Comparison of ENCODE assay signal across 8 cellular contexts in the genomic region with DNA sequence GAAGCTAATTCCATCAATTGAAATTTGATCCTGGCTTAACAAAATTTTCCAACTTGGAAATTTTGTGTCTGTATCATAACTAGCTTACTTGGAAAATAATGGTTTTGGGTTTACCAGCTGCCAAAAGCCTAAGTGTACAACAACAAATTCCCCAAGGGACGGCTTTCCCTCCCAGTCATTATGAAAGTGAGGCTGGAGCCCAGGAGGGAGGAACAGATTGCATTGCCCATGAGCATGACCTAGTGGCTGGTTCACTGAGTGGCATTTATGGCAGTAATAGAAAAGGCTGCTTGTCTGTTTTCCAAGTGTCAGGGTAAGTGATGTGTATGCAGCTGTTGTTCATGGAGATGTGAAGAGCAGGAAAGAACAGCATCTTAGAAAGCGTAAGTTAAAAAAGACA.
DNase-seq lines count a peak whose midpoint lies in the region; ATAC-seq and TF ChIP-seq lines count a peak whose summit lies in the region.

No MANE protein-coding gene starts in this region.

- H3K4me3 Mint-ChIP-seq in WTC11: no peak overlapping the region

- no peak for TF ChIP-seq POLR2A in suprapubic skin (IDR thresholded peaks at IDR 0.05)

- TF ChIP-seq CTCF in GM12873 (IDR thresholded peaks at IDR 0.05; ENCODE audit: insufficient read depth, low read depth, low read length, missing control alignments) (peak; percentile 39), WTC11 (IDR thresholded peaks at IDR 0.05) (no peak), suprapubic skin (IDR thresholded peaks at IDR 0.05) (no peak)

- H3K4me1 ChIP-seq in suprapubic skin: no peaks in the 10 kb centered on the region

- no peaks in the 10 kb centered on the region for H3K27me3 ChIP-seq in suprapubic skin

- no peaks in the 10 kb centered on the region for H3K36me3 Mint-ChIP-seq in WTC11

- peak; percentile 54 for ATAC-seq in HG02885 (IDR thresholded peaks at IDR 0.05; ENCODE audit: poor library complexity, unreplicated experiment)
- peak; percentile 67 for ATAC-seq in WTC11

- H3K27ac ChIP-seq in suprapubic skin: no peak overlapping the region

- H3K27me3 Mint-ChIP-seq in WTC11 (ENCODE audit: low read depth): no peaks in the 10 kb centered on the region

- H3K9me3 ChIP-seq in suprapubic skin: no peaks in the 10 kb centered on the region

- CTCF ChIA-PET in WTC11 (lab: Charles Lee): no interaction called here

- peaks cover 4% of the 10 kb centered on the region for H3K9me3 Mint-ChIP-seq in WTC11

- POLR2A ChIA-PET in WTC11 (lab: Charles Lee): no interaction called here

- WGBS in suprapubic skin: 63% methylated on average over 2 of the region's 2 CpGs

- no peak for DNase-seq in WTC11 (ENCODE audit: low spot score)
- peak; percentile 64 for DNase-seq in midbrain (lab: John Stamatoyannopoulos, UW)
- no peak for DNase-seq in suprapubic skin (ENCODE audit: low spot score in 2 of 2)
- no peak for DNase-seq in SKM-1 (lab: John Stamatoyannopoulos, UW; ENCODE audit: unreplicated experiment)
- DNase-seq in activated CD8-positive, alpha-beta memory T cell treated with anti-CD3 and anti-CD28 coated beads, Interleukin-2, amount 50 U/mL, for 4 hours: no peak
- no peak for DNase-seq in activated T-cell treated with anti-CD3 and anti-CD28 coated beads for 4 hours

- no peak overlapping the region for H3K27ac Mint-ChIP-seq in WTC11

- H3K4me3 ChIP-seq in suprapubic skin: no peak overlapping the region

- 0 out of 2 replicates have a peak, but pooled peaks cover 2% of the 10 kb centered on the region for H3K4me1 Mint-ChIP-seq in WTC11

- no peaks in the 10 kb centered on the region for H3K36me3 ChIP-seq in suprapubic skin

- no peak for TF ChIP-seq EP300 in suprapubic skin (IDR thresholded peaks at IDR 0.05)

TF ChIP-seq in WTC11, 78 proteins besides CTCF, POLR2A, EP300 and RAD21:
- no peak for TF ChIP-seq ZSCAN18 (CRISPR knock-in tag; IDR thresholded peaks at IDR 0.05)
- no peak for TF ChIP-seq JUN (CRISPR knock-in tag; IDR thresholded peaks at IDR 0.05)
- TF ChIP-seq SMAD3 (CRISPR knock-in tag; IDR thresholded peaks at IDR 0.05; ENCODE audit: borderline replicate concordance): no peak
- TF ChIP-seq ZNF671 (CRISPR knock-in tag; IDR thresholded peaks at IDR 0.05): no peak
- no peak for TF ChIP-seq ZNF138 (CRISPR knock-in tag; conservative IDR thresholded peaks at IDR 0.05)
- no peak for TF ChIP-seq ZNF219 (CRISPR knock-in tag; IDR thresholded peaks at IDR 0.05; ENCODE audit: borderline replicate concordance)
- no peak for TF ChIP-seq ZNF423 (CRISPR knock-in tag; IDR thresholded peaks at IDR 0.05)
- TF ChIP-seq STAT6 (CRISPR knock-in tag; conservative IDR thresholded peaks at IDR 0.05; ENCODE audit: low read depth): no peak
- no peak for TF ChIP-seq TEAD1 (CRISPR knock-in tag; IDR thresholded peaks at IDR 0.05)
- TF ChIP-seq MXD4 (CRISPR knock-in tag; IDR thresholded peaks at IDR 0.05; ENCODE audit: borderline replicate concordance): no peak
- TF ChIP-seq NR2C2 (CRISPR knock-in tag; IDR thresholded peaks at IDR 0.05): no peak
